ENCODE assay signal across 24 cellular contexts in genomic region chr4:40164459-40164858, GRCh38. TPM values are rescaled to one million over a fixed set of nuclear protein-coding genes. Genes with fewer than 3 reads are reported as not detected.
"Had no signal": no experiment of that assay in that cellular context is flagged by ENCODE, and none has a peak within 500 bp of the region (broad histone marks: within the 10 kb centered on the region; RNA-seq: fewer than 3 reads in every experiment).

No MANE protein-coding gene starts in this region.

- H3K4me3 ChIP-seq: coronary artery, lung, pancreas, right lobe of liver, thoracic aorta, tibial nerve, upper lobe of left lung had no signal

- H3K9me3 ChIP-seq: neutrophil, pancreas, right lobe of liver had no signal

- DNase-seq: dermis blood vessel endothelial cell; effector memory CD4-positive, alpha-beta T cell; hypothalamus; immature natural killer cell; natural killer cell; pancreas; retina; right lobe of liver; stimulated activated CD4-positive, alpha-beta T cell treated with anti-CD3 and anti-CD28 coated beads, Interleukin-4, amount 100 ng/mL, for 4 hours; stimulated activated naive B cell treated with anti-CD40 and anti-IgM and Interleukin-4, amounts not matched to agents 10 μg/mL and 1 μg/mL and 100 μg/mL, for 72 hours; upper lobe of left lung had no signal

- H3K27ac ChIP-seq: coronary artery, neutrophil, pancreas, right lobe of liver, thoracic aorta, tibial nerve, upper lobe of left lung had no signal

- FAIRE-seq: endothelial cell of umbilical vein, frontal cortex, keratinocyte, pancreas, urothelium cell line had no signal

- H3K4me1 ChIP-seq: pancreas, right lobe of liver, tibial nerve, upper lobe of left lung had no signal

- H3K27me3 ChIP-seq: neutrophil, pancreas, right lobe of liver, tibial nerve, upper lobe of left lung had no signal

- ATAC-seq: left lobe of liver; natural killer cell; pancreas; right lobe of liver; stimulated activated naive B cell treated with anti-CD40 and anti-IgM and Interleukin-4, amounts not matched to agents 10 μg/mL and 1 μg/mL and 100 μg/mL, for 72 hours had no signal

- H3K36me3 ChIP-seq: neutrophil, pancreas, right lobe of liver, thoracic aorta, upper lobe of left lung had no signal

RNA-seq across cellular contexts. Expression of gene RHOH, which starts 32.4 kb away (rescaled TPM):
- total RNA-seq: endothelial cell of umbilical vein, fibroblast of villous mesenchyme, pulmonary artery endothelial cell had no signal
- polyA plus RNA-seq: endothelial cell of umbilical vein, neural cell had no signal
